In the genomic region with DNA sequence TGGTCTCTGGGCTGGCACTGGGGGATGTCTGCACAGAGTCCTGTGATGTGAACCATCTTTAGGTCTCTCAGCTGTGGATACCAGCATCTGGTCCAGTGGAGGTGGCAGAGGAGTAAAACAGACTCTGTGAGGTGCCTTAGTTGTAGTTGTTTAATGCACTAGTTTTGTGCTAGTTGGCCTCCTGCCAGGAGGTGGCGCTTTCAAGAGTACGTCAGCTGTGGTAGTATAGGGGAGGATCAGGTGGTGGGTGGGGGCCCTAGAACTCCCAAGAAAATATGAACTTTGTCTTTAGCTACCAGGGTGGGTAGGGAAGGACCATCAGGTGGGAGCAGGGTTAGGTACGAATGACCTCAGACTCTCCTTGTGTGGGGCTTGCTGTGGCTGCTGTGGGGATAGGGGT, we compare ENCODE assay signal across 22 cellular contexts.
DNase-seq lines count a peak whose midpoint lies in the region; ATAC-seq and TF ChIP-seq lines count a peak whose summit lies in the region.
"Had no signal": no experiment of that assay in that cellular context is flagged by ENCODE, and none has a peak within 500 bp of the region (broad histone marks: within the 10 kb centered on the region; RNA-seq: fewer than 3 reads in every experiment).

No MANE protein-coding gene starts in this region.

- peak; percentile 16 to 20 for DNase-seq in activated T-cell treated with anti-CD3 and anti-CD28 coated beads, Interleukin-2, amount 50 U/mL, for 48 hours
- DNase-seq in activated T-cell treated with anti-CD3 and anti-CD28 coated beads for 4 hours (no peak), RKO (ENCODE audit: low spot score) (no peak), nephron progenitor cell (no peak)
- peak; percentile 5 for DNase-seq in Jurkat, Clone E6-1 (ENCODE audit: low read depth, low spot score)
- DNase-seq: activated CD4-positive, alpha-beta T cell treated with anti-CD3 and anti-CD28 coated beads, Interleukin-2, amount 10 ng/mL, durations not matched to agents 24 days and 14 days; activated CD8-positive, alpha-beta memory T cell treated with anti-CD3 and anti-CD28 coated beads, Interleukin-2, amount 50 U/mL, for 48 hours; activated gamma-delta T cell treated with Interleukin-2 at 50 U/mL for 16 hours; brain microvascular endothelial cell; effector memory CD4-positive, alpha-beta T cell; GF-D8; naive thymus-derived CD4-positive, alpha-beta T cell; NCI-H1694 treated with DMSO at 0.1 percent for 48 hours; NCI-H345; SW 1271 had no signal

- H3K9me2 ChIP-seq in SU-DHL-6 (replicated peaks; ENCODE audit: insufficient read depth, low read length) = no peaks in the 10 kb centered on the region

- H3K4me2 ChIP-seq in SU-DHL-6 (ENCODE audit: low read depth, low read length, poor library complexity, severe bottlenecking) = no peak overlapping the region

- no peaks in the 10 kb centered on the region for H3K27me3 Mint-ChIP-seq in nephron progenitor cell (ENCODE audit: low read depth, poor library complexity)

- no peak overlapping the region for H3K4me3 ChIP-seq in Jurkat, Clone E6-1 (ENCODE audit: low read length)
- H3K4me3 ChIP-seq in SU-DHL-6 (ENCODE audit: insufficient read depth, low read length, poor library complexity, severe bottlenecking) = no peak overlapping the region
- H3K4me3 ChIP-seq: pancreas had no signal

- no peaks in the 10 kb centered on the region for H3K36me3 ChIP-seq in SU-DHL-6 (ENCODE audit: low read length)
- H3K36me3 ChIP-seq: brain microvascular endothelial cell, pancreas had no signal

- no peak overlapping the region for H3K4me3 Mint-ChIP-seq in nephron progenitor cell
- H3K4me3 Mint-ChIP-seq: activated CD4-positive, alpha-beta T cell treated with anti-CD3 and anti-CD28 coated beads, Interleukin-2, amount 10 ng/mL, durations not matched to agents 24 days and 14 days; CD14-positive monocyte; naive thymus-derived CD4-positive, alpha-beta T cell; stimulated activated effector memory CD8-positive, alpha-beta T cell treated with anti-CD3 and anti-CD28 coated beads, Interleukin-12 subunit alpha, Interleukin-12 subunit beta, amount 100 ng/mL, for 72 hours had no signal

- no peak overlapping the region for H3K27ac ChIP-seq in SU-DHL-6 (ENCODE audit: low read depth, low read length)
- H3K27ac ChIP-seq: brain microvascular endothelial cell, pancreas had no signal

- no peaks in the 10 kb centered on the region for H3K36me3 Mint-ChIP-seq in nephron progenitor cell (ENCODE audit: low read depth)
- H3K36me3 Mint-ChIP-seq: CD14-positive monocyte; naive thymus-derived CD4-positive, alpha-beta T cell; stimulated activated effector memory CD8-positive, alpha-beta T cell treated with anti-CD3 and anti-CD28 coated beads, Interleukin-12 subunit alpha, Interleukin-12 subunit beta, amount 100 ng/mL, for 72 hours had no signal

- no peaks in the 10 kb centered on the region for H3K27me3 ChIP-seq in SU-DHL-6 (ENCODE audit: low read length)
- H3K27me3 ChIP-seq: brain microvascular endothelial cell, pancreas had no signal

- H3K9me3 ChIP-seq in SU-DHL-6 (ENCODE audit: insufficient read depth, low read length) = no peaks in the 10 kb centered on the region
- H3K9me3 ChIP-seq: pancreas had no signal

- no peak overlapping the region for H3K9ac ChIP-seq in SU-DHL-6 (ENCODE audit: low read length)

- ATAC-seq in GM21515 (IDR thresholded peaks at IDR 0.05; ENCODE audit: unreplicated experiment) (no peak), HG02642 (IDR thresholded peaks at IDR 0.05; ENCODE audit: poor library complexity, unreplicated experiment) (no peak)
- ATAC-seq: left colon; naive thymus-derived CD4-positive, alpha-beta T cell; pancreas; stimulated activated effector memory CD8-positive, alpha-beta T cell treated with anti-CD3 and anti-CD28 coated beads, Interleukin-12 subunit alpha, Interleukin-12 subunit beta, amount 100 ng/mL, for 72 hours had no signal

- no peaks in the 10 kb centered on the region for H4K20me1 ChIP-seq in SU-DHL-6 (ENCODE audit: low read depth, low read length)

- H3K27ac Mint-ChIP-seq in nephron progenitor cell = no peak overlapping the region
- H3K27ac Mint-ChIP-seq: activated CD4-positive, alpha-beta T cell treated with anti-CD3 and anti-CD28 coated beads, Interleukin-2, amount 10 ng/mL, durations not matched to agents 24 days and 14 days; stimulated activated effector memory CD8-positive, alpha-beta T cell treated with anti-CD3 and anti-CD28 coated beads, Interleukin-12 subunit alpha, Interleukin-12 subunit beta, amount 100 ng/mL, for 72 hours had no signal

- peaks cover 7% of the 10 kb centered on the region for H3K9me3 Mint-ChIP-seq in nephron progenitor cell
- H3K9me3 Mint-ChIP-seq: activated CD4-positive, alpha-beta T cell treated with anti-CD3 and anti-CD28 coated beads, Interleukin-2, amount 10 ng/mL, durations not matched to agents 24 days and 14 days; stimulated activated effector memory CD8-positive, alpha-beta T cell treated with anti-CD3 and anti-CD28 coated beads, Interleukin-12 subunit alpha, Interleukin-12 subunit beta, amount 100 ng/mL, for 72 hours had no signal

- no peak overlapping the region for H2AFZ ChIP-seq in SU-DHL-6 (ENCODE audit: low read depth, low read length, severe bottlenecking)

- peaks cover 15% of the 10 kb centered on the region for H3K4me1 Mint-ChIP-seq in nephron progenitor cell
- H3K4me1 Mint-ChIP-seq: activated CD4-positive, alpha-beta T cell treated with anti-CD3 and anti-CD28 coated beads, Interleukin-2, amount 10 ng/mL, durations not matched to agents 24 days and 14 days; naive thymus-derived CD4-positive, alpha-beta T cell; stimulated activated effector memory CD8-positive, alpha-beta T cell treated with anti-CD3 and anti-CD28 coated beads, Interleukin-12 subunit alpha, Interleukin-12 subunit beta, amount 100 ng/mL, for 72 hours had no signal

- TF ChIP-seq CTCF in SU-DHL-6 (IDR thresholded peaks at IDR 0.05; ENCODE audit: insufficient read depth, low read length, poor library complexity, severe bottlenecking) (peak; percentile 19), nephron progenitor cell (IDR thresholded peaks at IDR 0.05) (no peak)

- no peaks in the 10 kb centered on the region for H3F3A ChIP-seq in SU-DHL-6 (ENCODE audit: insufficient read depth)

- H3K79me2 ChIP-seq in SU-DHL-6 (ENCODE audit: insufficient read depth, low read length) = no peaks in the 10 kb centered on the region

Comparison
In these comparisons a context has a peak if more than half of its experiments do, and no peak if none do; other contexts are left out.
1. DNase-seq: peak in activated T-cell treated with anti-CD3 and anti-CD28 coated beads, Interleukin-2, amount 50 U/mL, for 48 hours (2 of 2) and Jurkat, Clone E6-1 (single experiment); none in activated T-cell treated with anti-CD3 and anti-CD28 coated beads for 4 hours (single experiment), RKO (single experiment) and nephron progenitor cell (single experiment).